ENCODE assay signal across 21 cellular contexts in genomic region chr22:23909258-23909898, GRCh38. TPM values are rescaled to one million over a fixed set of nuclear protein-coding genes. Genes with fewer than 3 reads are reported as not detected.
A peak's percentile ranks its signal among the peaks of the same experiment; 100 is the strongest.
DNase-seq lines count a peak whose midpoint lies in the region; ATAC-seq, FAIRE-seq and TF ChIP-seq lines count a peak whose summit lies in the region.
"Had no signal": no experiment of that assay in that cellular context is flagged by ENCODE, and none has a peak within 500 bp of the region (broad histone marks: within the 10 kb centered on the region; RNA-seq: fewer than 3 reads in every experiment).

No MANE protein-coding gene starts in this region.

- no peaks in the 10 kb centered on the region for H3K27me3 ChIP-seq in CD4-positive, CD25-positive, alpha-beta regulatory T cell (ENCODE audit: control insufficient read depth, insufficient read depth, low read length)
- H3K27me3 ChIP-seq in Peyer's patch (no peaks in the 10 kb centered on the region), pancreas (no peaks in the 10 kb centered on the region)
- H3K27me3 ChIP-seq: right atrium auricular region, SJSA1 had no signal

- H3K27me3 Mint-ChIP-seq in CD4-positive, CD25-positive, alpha-beta regulatory T cell, result peaks cover 7% of the 10 kb centered on the region
- peaks cover 0 to 6% of the 10 kb centered on the region in 2 donors for H3K27me3 Mint-ChIP-seq in natural killer cell treated with Interleukin-12 subunit alpha and Interleukin-12 subunit beta and Interleukin-15 and Interleukin-18, amount 100 ng/mL, for 72 hours
- peaks cover 12% of the 10 kb centered on the region for H3K27me3 Mint-ChIP-seq in stimulated activated naive CD8-positive, alpha-beta T cell treated with anti-CD3 and anti-CD28 coated beads, Interleukin-15, amount 100 ng/mL, for 72 hours
- H3K27me3 Mint-ChIP-seq: activated B cell treated with CpG ODN at 0.5 μM for 24 hours; activated CD8-positive, alpha-beta T cell treated with anti-CD3 and anti-CD28 coated beads for 36 hours; activated naive CD8-positive, alpha-beta T cell; stimulated activated naive B cell treated with anti-CD40 and anti-IgM and Interleukin-4, amounts not matched to agents 10 μg/mL and 1 μg/mL and 100 μg/mL, for 72 hours had no signal

- peak; percentile 31 to 49 for TF ChIP-seq POLR2A in Peyer's patch (IDR thresholded peaks at IDR 0.05)

- TF ChIP-seq CTCF in Peyer's patch (IDR thresholded peaks at IDR 0.05), result no peak
- TF ChIP-seq CTCF in fibroblast of the aortic adventitia (IDR thresholded peaks at IDR 0.05; ENCODE audit: insufficient read depth, low read length), result no peak
- no peak for TF ChIP-seq CTCF in pancreas (IDR thresholded peaks at IDR 0.05)

- peaks cover 0 to 4% (median 0%) of the 10 kb centered on the region in 7 donors for H3K9me3 Mint-ChIP-seq in CD4-positive, CD25-positive, alpha-beta regulatory T cell
- H3K9me3 Mint-ChIP-seq in natural killer cell treated with Interleukin-12 subunit alpha and Interleukin-12 subunit beta and Interleukin-15 and Interleukin-18, amount 100 ng/mL, for 72 hours, result no peaks in the 10 kb centered on the region
- no peaks in the 10 kb centered on the region for H3K9me3 Mint-ChIP-seq in stimulated activated naive CD8-positive, alpha-beta T cell treated with anti-CD3 and anti-CD28 coated beads, Interleukin-15, amount 100 ng/mL, for 72 hours
- H3K9me3 Mint-ChIP-seq: activated B cell treated with CpG ODN at 0.5 μM for 24 hours; activated CD8-positive, alpha-beta T cell treated with anti-CD3 and anti-CD28 coated beads for 36 hours; activated T-cell treated with anti-CD3 and anti-CD28 coated beads, Interleukin-2, amount 50 U/mL, for 72 hours; CD8-positive, alpha-beta memory T cell; stimulated activated naive B cell treated with anti-CD40 and anti-IgM and Interleukin-4, amounts not matched to agents 10 μg/mL and 1 μg/mL and 100 μg/mL, for 72 hours; T-helper 2 cell treated with Interferon-gamma antibody and Interleukin-4, amounts not matched to agents 5 μg/mL and 100 μg/mL, for 36 hours had no signal

- FAIRE-seq in pancreas (lab: Jason Lieb, UNC), result no peak

- H3K4me3 Mint-ChIP-seq in CD4-positive, CD25-positive, alpha-beta regulatory T cell, result no peak overlapping the region
- no peak overlapping the region for H3K4me3 Mint-ChIP-seq in natural killer cell treated with Interleukin-12 subunit alpha and Interleukin-12 subunit beta and Interleukin-15 and Interleukin-18, amount 100 ng/mL, for 72 hours
- no peak overlapping the region for H3K4me3 Mint-ChIP-seq in stimulated activated naive CD8-positive, alpha-beta T cell treated with anti-CD3 and anti-CD28 coated beads, Interleukin-15, amount 100 ng/mL, for 72 hours
- H3K4me3 Mint-ChIP-seq: activated B cell treated with CpG ODN at 0.5 μM for 24 hours; activated CD8-positive, alpha-beta T cell treated with anti-CD3 and anti-CD28 coated beads for 36 hours; activated naive CD8-positive, alpha-beta T cell; activated T-cell treated with anti-CD3 and anti-CD28 coated beads, Interleukin-2, amount 50 U/mL, for 72 hours; CD8-positive, alpha-beta memory T cell; T-helper 2 cell treated with Interferon-gamma antibody and Interleukin-4, amounts not matched to agents 5 μg/mL and 100 μg/mL, for 36 hours had no signal

- intact Hi-C loops in pancreas (cut with DNase I), result no loop called here

- H3K36me3 Mint-ChIP-seq in CD4-positive, CD25-positive, alpha-beta regulatory T cell, result no peaks in the 10 kb centered on the region
- H3K36me3 Mint-ChIP-seq in natural killer cell treated with Interleukin-12 subunit alpha and Interleukin-12 subunit beta and Interleukin-15 and Interleukin-18, amount 100 ng/mL, for 72 hours, result no peaks in the 10 kb centered on the region

- H3K9me3 ChIP-seq in CD4-positive, CD25-positive, alpha-beta regulatory T cell (ENCODE audit: control insufficient read depth in 2 of 2, low read length in 2 of 2), result no peaks in the 10 kb centered on the region
- H3K9me3 ChIP-seq in Peyer's patch (no peaks in the 10 kb centered on the region), pancreas (no peaks in the 10 kb centered on the region)
- H3K9me3 ChIP-seq: right atrium auricular region, SJSA1 had no signal

- peaks cover 8% of the 10 kb centered on the region for H3K4me1 ChIP-seq in CD4-positive, CD25-positive, alpha-beta regulatory T cell (ENCODE audit: control insufficient read depth, insufficient read depth, low read length, poor library complexity, severe bottlenecking)
- peaks cover 0 to 23% (median 2%) of the 10 kb centered on the region in 4 donors for H3K4me1 ChIP-seq in Peyer's patch
- H3K4me1 ChIP-seq in pancreas, result no peaks in the 10 kb centered on the region

- peaks cover 0 to 17% (median 11%) of the 10 kb centered on the region in 4 donors for H3K4me1 Mint-ChIP-seq in CD4-positive, CD25-positive, alpha-beta regulatory T cell
- peaks cover 12 to 25% of the 10 kb centered on the region in 2 donors for H3K4me1 Mint-ChIP-seq in natural killer cell treated with Interleukin-12 subunit alpha and Interleukin-12 subunit beta and Interleukin-15 and Interleukin-18, amount 100 ng/mL, for 72 hours (ENCODE audit: low read depth in 2 of 2)
- peaks cover 26% of the 10 kb centered on the region for H3K4me1 Mint-ChIP-seq in stimulated activated naive CD8-positive, alpha-beta T cell treated with anti-CD3 and anti-CD28 coated beads, Interleukin-15, amount 100 ng/mL, for 72 hours

- peak overlapping the region; percentile 8 for H3K27ac ChIP-seq in CD4-positive, CD25-positive, alpha-beta regulatory T cell (ENCODE audit: insufficient read depth, low read length, poor library complexity, severe bottlenecking)
- peak overlapping the region in 2 of 4 donors; percentile 2 to 41 for H3K27ac ChIP-seq in Peyer's patch
- peak overlapping the region in 3 of 4 donors; percentile 2 to 50 (median 5) for H3K27ac ChIP-seq in pancreas
- H3K27ac ChIP-seq: right atrium auricular region, SJSA1 had no signal

- no peak for DNase-seq in CD4-positive, CD25-positive, alpha-beta regulatory T cell
- DNase-seq in Peyer's patch (no peak), fibroblast of the aortic adventitia (ENCODE audit: low read depth) (peak; percentile 60), pancreas (no peak)
- DNase-seq in natural killer cell treated with Interleukin-12 subunit alpha and Interleukin-12 subunit beta and Interleukin-15 and Interleukin-18, amount 100 ng/mL, for 72 hours (ENCODE audit: low spot score), result no peak
- no peak for DNase-seq in activated CD4-positive, CD25-positive, alpha-beta regulatory T cell treated with anti-CD3 and anti-CD28 coated beads, Interleukin-2, amount 50 U/mL, for 72 hours
- DNase-seq in stimulated activated naive CD8-positive, alpha-beta T cell treated with anti-CD3 and anti-CD28 coated beads, Interleukin-15, amount 100 ng/mL, for 72 hours, result no peak
- DNase-seq: activated B cell treated with CpG ODN at 0.5 μM for 24 hours; activated CD8-positive, alpha-beta T cell treated with anti-CD3 and anti-CD28 coated beads for 36 hours; activated T-cell treated with anti-CD3 and anti-CD28 coated beads, Interleukin-2, amount 50 U/mL, for 72 hours; CD8-positive, alpha-beta memory T cell; DND-41; erythroblast; NCI-H1105 treated with DMSO at 0.1 percent for 48 hours; stimulated activated naive B cell treated with anti-CD40 and anti-IgM and Interleukin-4, amounts not matched to agents 10 μg/mL and 1 μg/mL and 100 μg/mL, for 72 hours; trophoblast cell had no signal

- H3K36me3 ChIP-seq in CD4-positive, CD25-positive, alpha-beta regulatory T cell (ENCODE audit: control insufficient read depth, insufficient read depth, low read length), result no peaks in the 10 kb centered on the region
- H3K36me3 ChIP-seq in Peyer's patch (no peaks in the 10 kb centered on the region), pancreas (no peaks in the 10 kb centered on the region)
- H3K36me3 ChIP-seq: right atrium auricular region, SJSA1 had no signal

- ATAC-seq in CD4-positive, CD25-positive, alpha-beta regulatory T cell (ENCODE audit: low read depth in 2 of 2), result no peak
- ATAC-seq in pancreas, result no peak
- no peak for ATAC-seq in natural killer cell treated with Interleukin-12 subunit alpha and Interleukin-12 subunit beta and Interleukin-15 and Interleukin-18, amount 100 ng/mL, for 72 hours
- ATAC-seq in stimulated activated naive CD8-positive, alpha-beta T cell treated with anti-CD3 and anti-CD28 coated beads, Interleukin-15, amount 100 ng/mL, for 72 hours, result no peak
- ATAC-seq in GM18498 (IDR thresholded peaks at IDR 0.05; ENCODE audit: unreplicated experiment), result no peak
- ATAC-seq: activated CD8-positive, alpha-beta T cell treated with anti-CD3 and anti-CD28 coated beads for 36 hours; activated T-cell treated with anti-CD3 and anti-CD28 coated beads, Interleukin-2, amount 50 U/mL, for 72 hours; stimulated activated naive B cell treated with anti-CD40 and anti-IgM and Interleukin-4, amounts not matched to agents 10 μg/mL and 1 μg/mL and 100 μg/mL, for 72 hours had no signal

- no peak overlapping the region for H3K27ac Mint-ChIP-seq in CD4-positive, CD25-positive, alpha-beta regulatory T cell
- H3K27ac Mint-ChIP-seq in natural killer cell treated with Interleukin-12 subunit alpha and Interleukin-12 subunit beta and Interleukin-15 and Interleukin-18, amount 100 ng/mL, for 72 hours, result no peak overlapping the region
- H3K27ac Mint-ChIP-seq in stimulated activated naive CD8-positive, alpha-beta T cell treated with anti-CD3 and anti-CD28 coated beads, Interleukin-15, amount 100 ng/mL, for 72 hours, result no peak overlapping the region
- H3K27ac Mint-ChIP-seq: activated B cell treated with CpG ODN at 0.5 μM for 24 hours; activated CD8-positive, alpha-beta T cell treated with anti-CD3 and anti-CD28 coated beads for 36 hours; activated naive CD8-positive, alpha-beta T cell; activated T-cell treated with anti-CD3 and anti-CD28 coated beads, Interleukin-2, amount 50 U/mL, for 72 hours; CD8-positive, alpha-beta memory T cell; T-helper 2 cell treated with Interferon-gamma antibody and Interleukin-4, amounts not matched to agents 5 μg/mL and 100 μg/mL, for 36 hours had no signal

- 48 to 56% methylated on average over 6 of the region's 6 CpGs for WGBS in pancreas, 2 donors

- H3K4me3 ChIP-seq in CD4-positive, CD25-positive, alpha-beta regulatory T cell (ENCODE audit: low read depth, low read length), result no peak overlapping the region
- H3K4me3 ChIP-seq in Peyer's patch (peak overlapping the region in 1 of 4 donors; percentile 9), fibroblast of the aortic adventitia (ENCODE audit: low read depth, low read length) (no peak overlapping the region), pancreas (no peak overlapping the region)
- H3K4me3 ChIP-seq: right atrium auricular region, SJSA1 had no signal

RNA-seq across cellular contexts. Expression of gene MIF, which starts 15.2 kb away (rescaled TPM):
- 202 TPM for total RNA-seq in CD4-positive, CD25-positive, alpha-beta regulatory T cell
- polyA plus RNA-seq in CD4-positive, CD25-positive, alpha-beta regulatory T cell, result 1,000 to 10,000 TPM; 1,100 to 1,384 (median 1,231) TPM
- total RNA-seq in Peyer's patch (100 to 1,000 TPM in 3 of 4 donors, 10 to 100 TPM in 1; 97.9 to 206 (median 151) TPM), fibroblast of the aortic adventitia (ENCODE audit: low replicate concordance) (27.3 and 160 TPM in 2 replicates), pancreas (100 to 1,000 TPM; 128 to 269 (median 192) TPM)
- 100 to 1,000 TPM; 353 to 476 TPM for polyA plus RNA-seq in pancreas
- 100 to 1,000 TPM; 495 to 579 TPM for total RNA-seq in natural killer cell treated with Interleukin-12 subunit alpha and Interleukin-12 subunit beta and Interleukin-15 and Interleukin-18, amount 100 ng/mL, for 72 hours

RNA-seq across cellular contexts. Expression of gene GSTT2B, which starts 51.6 kb away (rescaled TPM):
- not detected for total RNA-seq in CD4-positive, CD25-positive, alpha-beta regulatory T cell
- polyA plus RNA-seq in CD4-positive, CD25-positive, alpha-beta regulatory T cell, result not detected
- total RNA-seq in Peyer's patch (1 to 10 TPM in 2 of 4 donors, not detected in 2; 1.2 to 3.3 TPM), fibroblast of the aortic adventitia (ENCODE audit: low replicate concordance) (4.9 and 9.0 TPM in 2 replicates), pancreas (10 to 100 TPM in 2 of 6 donors, 1 to 10 TPM in 4; 4.4 to 12.4 (median 9.7) TPM)
- polyA plus RNA-seq in pancreas, result 10 to 100 TPM; 16.8 to 59.8 TPM
- not detected for total RNA-seq in natural killer cell treated with Interleukin-12 subunit alpha and Interleukin-12 subunit beta and Interleukin-15 and Interleukin-18, amount 100 ng/mL, for 72 hours
- total RNA-seq: activated B cell treated with CpG ODN at 0.5 μM for 24 hours; activated CD8-positive, alpha-beta T cell treated with anti-CD3 and anti-CD28 coated beads for 36 hours; CD8-positive, alpha-beta memory T cell had no signal
- polyA plus RNA-seq: CD8-positive, alpha-beta memory T cell had no signal

RNA-seq across cellular contexts. Expression of gene SLC2A11, which starts 51.7 kb away (rescaled TPM):
- 8.6 TPM for total RNA-seq in CD4-positive, CD25-positive, alpha-beta regulatory T cell
- 1 to 10 TPM; 2.5 to 4.6 (median 4.1) TPM for polyA plus RNA-seq in CD4-positive, CD25-positive, alpha-beta regulatory T cell
- total RNA-seq in Peyer's patch, result 10 to 100 TPM in 3 of 4 donors, 1 to 10 TPM in 1; 8.3 to 16.0 (median 14.8) TPM
- total RNA-seq in fibroblast of the aortic adventitia (ENCODE audit: low replicate concordance), result 11.4 and 11.9 TPM in 2 replicates
- total RNA-seq in pancreas, result 10 to 100 TPM; 10.3 to 20.2 (median 14.7) TPM
- 10 to 100 TPM; 19.2 to 21.9 TPM for polyA plus RNA-seq in pancreas
- total RNA-seq in natural killer cell treated with Interleukin-12 subunit alpha and Interleukin-12 subunit beta and Interleukin-15 and Interleukin-18, amount 100 ng/mL, for 72 hours, result 10 to 100 TPM in 1 of 2 donors, 1 to 10 TPM in 1; 6.8 to 12.5 TPM

RNA-seq across cellular contexts. Expression of gene DDTL, which starts 57.3 kb away (rescaled TPM):
- total RNA-seq in CD4-positive, CD25-positive, alpha-beta regulatory T cell, result 4.4 TPM
- polyA plus RNA-seq in CD4-positive, CD25-positive, alpha-beta regulatory T cell, result 1 to 10 TPM; 1.2 to 3.2 (median 2.1) TPM
- total RNA-seq in Peyer's patch (1 to 10 TPM in 2 of 4 donors, under 1 TPM in 1, not detected in 1; 0.67 to 9.9 (median 6.3) TPM), fibroblast of the aortic adventitia (ENCODE audit: low replicate concordance) (0.81 and 1.8 TPM in 2 replicates), pancreas (1 to 10 TPM in 5 of 6 donors, under 1 TPM in 1; 0.79 to 4.1 (median 1.7) TPM)
- 1 to 10 TPM; 1.4 to 2.8 TPM for polyA plus RNA-seq in pancreas
- 1 to 10 TPM in 1 of 2 donors, not detected in 1; 8.0 TPM for total RNA-seq in natural killer cell treated with Interleukin-12 subunit alpha and Interleukin-12 subunit beta and Interleukin-15 and Interleukin-18, amount 100 ng/mL, for 72 hours
- total RNA-seq: activated CD8-positive, alpha-beta T cell treated with anti-CD3 and anti-CD28 coated beads for 36 hours; CD8-positive, alpha-beta memory T cell had no signal
